ENCODE assay signal across 27 cellular contexts in genomic region chr4:116001291-116001690, GRCh38.
A peak's percentile ranks its signal among the peaks of the same experiment; 100 is the strongest.
DNase-seq lines count a peak whose midpoint lies in the region; ATAC-seq and TF ChIP-seq lines count a peak whose summit lies in the region.
"Had no signal": no experiment of that assay in that cellular context is flagged by ENCODE, and none has a peak within 500 bp of the region (broad histone marks: within the 10 kb centered on the region; RNA-seq: fewer than 3 reads in every experiment).

No MANE protein-coding gene starts in this region.

- POLR2A ChIA-PET in PC-3 (lab: Charles Lee; ENCODE audit: unreplicated experiment), result no interaction called here

- H3K9ac ChIP-seq in PC-3 (ENCODE audit: low read length), result no peak overlapping the region
- H3K9ac ChIP-seq: BLaER1; BLaER1 treated with 17β-estradiol and CSF1 and Interleukin-3, amounts not matched to agents 10 nM and 100 nM had no signal

- no peaks in the 10 kb centered on the region for H3K36me3 ChIP-seq in PC-3 (ENCODE audit: low read depth, low read length)
- H3K36me3 ChIP-seq: BE2C; BLaER1; BLaER1 treated with 17β-estradiol and CSF1 and Interleukin-3, amounts not matched to agents 10 nM and 100 nM had no signal

- TF ChIP-seq CTCF in PC-3 (conservative IDR thresholded peaks at IDR 0.05; ENCODE audit: low read depth, low read length), result no peak

- H3K4me1 ChIP-seq in PC-3 (ENCODE audit: insufficient read depth, low read length), result peaks cover 4% of the 10 kb centered on the region; the same call in 1 of the 2 replicates
- H3K4me1 ChIP-seq: A549, BE2C, BLaER1, Caco-2 had no signal

- no peaks in the 10 kb centered on the region for H3K9me3 ChIP-seq in PC-3 (ENCODE audit: low read length)
- H3K9me3 ChIP-seq: A549; BE2C; BLaER1; BLaER1 treated with 17β-estradiol and CSF1 and Interleukin-3, amounts not matched to agents 10 nM and 100 nM; Caco-2 had no signal

- no peak overlapping the region for H2AFZ ChIP-seq in PC-3 (ENCODE audit: low read length)

- BruUV-seq in PC-3 (replicated peaks; lab: Mats Ljungman, UMichigan), result no TSS peak

- no peaks in the 10 kb centered on the region for H3K79me2 ChIP-seq in PC-3 (ENCODE audit: low read length)

- H3K4me3 ChIP-seq in PC-3 (ENCODE audit: low read length), result no peak overlapping the region
- H3K4me3 ChIP-seq: A549; BLaER1; BLaER1 treated with 17β-estradiol and CSF1 and Interleukin-3, amounts not matched to agents 10 nM and 100 nM had no signal

- H3K9me2 ChIP-seq in PC-3 (replicated peaks; ENCODE audit: low read length), result no peaks in the 10 kb centered on the region

- peak overlapping the region; percentile 57; the same call in 1 of the 2 replicates for H3K4me2 ChIP-seq in PC-3 (ENCODE audit: low read length)
- H3K4me2 ChIP-seq: A549; BLaER1; BLaER1 treated with 17β-estradiol and CSF1 and Interleukin-3, amounts not matched to agents 10 nM and 100 nM had no signal

- intact Hi-C loops in PC-3 (cut with micrococcal nuclease), result no loop called here

- peak; percentile 65 for ATAC-seq in PC-3
- ATAC-seq: A549; CD8-positive, alpha-beta T cell had no signal

- DNase-seq in PC-3, result peak; percentile 53
- DNase-seq in GM19240 (ENCODE audit: insufficient read length, low spot score), result no peak
- DNase-seq: 8988T; ACHN; AML-193; BE2C; C1 segment of cervical spinal cord; Caco-2; Calu3; CD4-positive, alpha-beta memory T cell; CD4-positive, alpha-beta T cell; CD4-positive, CD25-positive, alpha-beta regulatory T cell; CD8-positive, alpha-beta memory T cell; CD8-positive, alpha-beta T cell; COR-L47; DMS 273 treated with DMSO at 0.1 percent for 48 hours; DMS153; DMS53; DMS79; DMS79 treated with DMSO at 0.1 percent for 48 hours; DND-41; EL had no signal

- CTCF ChIA-PET in PC-3 (lab: Charles Lee), result no interaction called here

- H3F3A ChIP-seq in PC-3 (ENCODE audit: low read length, unreplicated experiment), result no peaks in the 10 kb centered on the region

- no peaks in the 10 kb centered on the region for H4K20me1 ChIP-seq in PC-3 (ENCODE audit: low read length)
- H4K20me1 ChIP-seq: BLaER1; BLaER1 treated with 17β-estradiol and CSF1 and Interleukin-3, amounts not matched to agents 10 nM and 100 nM had no signal

- no peaks in the 10 kb centered on the region for H3K27me3 ChIP-seq in PC-3 (ENCODE audit: low read length)
- H3K27me3 ChIP-seq: BE2C; BLaER1; BLaER1 treated with 17β-estradiol and CSF1 and Interleukin-3, amounts not matched to agents 10 nM and 100 nM had no signal

- peak overlapping the region; percentile 54 for H3K27ac ChIP-seq in PC-3 (ENCODE audit: low read length)
- H3K27ac ChIP-seq: 22Rv1; A549; BLaER1; BLaER1 treated with 17β-estradiol and CSF1 and Interleukin-3, amounts not matched to agents 10 nM and 100 nM; C4-2B had no signal
